Comparison of ENCODE assay signal across 22 cellular contexts in the genomic region with DNA sequence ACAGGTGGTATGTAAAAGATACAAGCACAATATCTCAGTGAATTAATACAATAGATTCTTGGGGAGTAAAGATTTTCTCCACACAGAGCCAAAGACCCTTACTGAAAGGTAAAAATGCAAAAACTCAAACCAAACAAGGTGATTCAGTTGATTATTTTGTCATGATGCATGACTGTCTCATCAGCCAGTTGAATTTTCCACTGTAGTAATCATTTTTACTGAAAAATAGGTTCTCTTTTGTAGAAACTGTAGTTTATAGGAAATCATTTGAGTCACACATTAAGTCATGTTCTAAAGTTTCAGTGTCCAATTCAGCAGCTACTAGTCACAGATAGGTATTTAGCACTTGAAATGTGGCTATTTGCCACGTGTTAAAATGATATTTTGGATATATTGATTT. TPM values are rescaled to one million over a fixed set of nuclear protein-coding genes. Genes with fewer than 3 reads are reported as not detected.
"Had no signal": no experiment of that assay in that cellular context is flagged by ENCODE, and none has a peak within 500 bp of the region (broad histone marks: within the 10 kb centered on the region; RNA-seq: fewer than 3 reads in every experiment).

No MANE protein-coding gene starts in this region.

- H3K27me3 Mint-ChIP-seq: activated CD4-positive, alpha-beta memory T cell treated with anti-CD3 and anti-CD28 coated beads for 36 hours; activated CD4-positive, alpha-beta T cell treated with anti-CD3 and anti-CD28 coated beads, Interleukin-2, amount 10 ng/mL, durations not matched to agents 7 days and 5 days; T-helper 17 cell had no signal

- H3K27ac ChIP-seq: brain microvascular endothelial cell had no signal

- H3K36me3 ChIP-seq: brain microvascular endothelial cell had no signal

- H3K4me3 Mint-ChIP-seq: activated CD4-positive, alpha-beta memory T cell treated with anti-CD3 and anti-CD28 coated beads for 36 hours; activated CD4-positive, alpha-beta T cell treated with anti-CD3 and anti-CD28 coated beads, Interleukin-2, amount 10 ng/mL, durations not matched to agents 7 days and 5 days; activated naive CD4-positive, alpha-beta T cell treated with anti-CD3 and anti-CD28 coated beads for 36 hours; activated naive CD8-positive, alpha-beta T cell; activated T-cell treated with anti-CD3 and anti-CD28 coated beads, Interleukin-2, amount 50 U/mL, for 4 hours; T-helper 17 cell had no signal

- ATAC-seq: PC-3, T-helper 17 cell had no signal

- H3K27ac Mint-ChIP-seq: activated CD4-positive, alpha-beta memory T cell treated with anti-CD3 and anti-CD28 coated beads for 36 hours; activated CD4-positive, alpha-beta T cell treated with anti-CD3 and anti-CD28 coated beads, Interleukin-2, amount 10 ng/mL, durations not matched to agents 7 days and 5 days; activated naive CD4-positive, alpha-beta T cell treated with anti-CD3 and anti-CD28 coated beads for 36 hours; activated naive CD8-positive, alpha-beta T cell; T-helper 17 cell had no signal

- H3K36me3 Mint-ChIP-seq: activated CD4-positive, alpha-beta memory T cell treated with anti-CD3 and anti-CD28 coated beads for 36 hours; activated naive CD8-positive, alpha-beta T cell had no signal

- H3K27me3 ChIP-seq: brain microvascular endothelial cell had no signal

- FAIRE-seq: RCC 7860 had no signal

- H3K9me3 Mint-ChIP-seq: activated CD4-positive, alpha-beta T cell treated with anti-CD3 and anti-CD28 coated beads, Interleukin-2, amount 10 ng/mL, durations not matched to agents 7 days and 5 days; activated naive CD4-positive, alpha-beta T cell treated with anti-CD3 and anti-CD28 coated beads for 36 hours; activated T-cell treated with anti-CD3 and anti-CD28 coated beads, Interleukin-2, amount 50 U/mL, for 4 hours had no signal

- H3K4me1 Mint-ChIP-seq: activated CD4-positive, alpha-beta T cell treated with anti-CD3 and anti-CD28 coated beads, Interleukin-2, amount 10 ng/mL, durations not matched to agents 7 days and 5 days; T-helper 17 cell had no signal

- DNase-seq: activated CD4-positive, alpha-beta memory T cell treated with anti-CD3 and anti-CD28 coated beads for 36 hours; activated CD4-positive, alpha-beta T cell treated with anti-CD3 and anti-CD28 coated beads, Interleukin-2, amount 10 ng/mL, durations not matched to agents 7 days and 5 days; activated CD4-positive, CD25-positive, alpha-beta regulatory T cell; activated CD8-positive, alpha-beta memory T cell treated with anti-CD3 and anti-CD28 coated beads for 24 hours; activated gamma-delta T cell; activated naive CD4-positive, alpha-beta T cell treated with anti-CD3 and anti-CD28 coated beads for 36 hours; activated T-cell treated with anti-CD3 and anti-CD28 coated beads, Interleukin-2, amount 50 U/mL, for 4 hours; amygdala; brain microvascular endothelial cell; cerebellar nuclear complex; Karpas-422; NCI-H1105 treated with DMSO at 0.1 percent for 48 hours; NCI-H1436 treated with DMSO at 0.1 percent for 48 hours; NCI-H187; NCI-H2081; NCI-H524; PC-3; SIG-M5; T-helper 17 cell; T-helper 9 cell had no signal

RNA-seq across cellular contexts. Expression of gene PPFIA2, which starts 53.6 kb away (rescaled TPM):
- total RNA-seq: activated CD4-positive, alpha-beta memory T cell treated with anti-CD3 and anti-CD28 coated beads for 36 hours; activated CD4-positive, alpha-beta T cell treated with anti-CD3 and anti-CD28 coated beads, Interleukin-2, amount 10 ng/mL, durations not matched to agents 7 days and 5 days; activated naive CD4-positive, alpha-beta T cell treated with anti-CD3 and anti-CD28 coated beads for 36 hours; activated T-cell treated with anti-CD3 and anti-CD28 coated beads, Interleukin-2, amount 50 U/mL, for 4 hours; PC-3; T-helper 17 cell had no signal
